In genomic region chr20:53805895-53806384, GRCh38 we compare ENCODE assay signal across 15 cellular contexts.
DNase-seq lines count a peak whose midpoint lies in the region; ATAC-seq and TF ChIP-seq lines count a peak whose summit lies in the region.
"Had no signal": no experiment of that assay in that cellular context is flagged by ENCODE, and none has a peak within 500 bp of the region (broad histone marks: within the 10 kb centered on the region; RNA-seq: fewer than 3 reads in every experiment).

No MANE protein-coding gene starts in this region.

- no peak overlapping the region for H3K4me3 ChIP-seq in brain microvascular endothelial cell (ENCODE audit: low read depth, low read length)
- H3K4me3 ChIP-seq: dorsolateral prefrontal cortex, tibial artery had no signal

- TF ChIP-seq CTCF in brain microvascular endothelial cell (IDR thresholded peaks at IDR 0.05; ENCODE audit: low read depth, low read length, missing control alignments) = no peak

- peak; percentile 71 for DNase-seq in AG08395 (ENCODE audit: low spot score)
- peak; percentile 87 for DNase-seq in HuH-7.5 (ENCODE audit: low spot score)
- peak; percentile 29 for DNase-seq in brain microvascular endothelial cell
- DNase-seq in islet precursor cell = peak; percentile 59
- DNase-seq in left ventricle myocardium superior = no peak
- no peak for DNase-seq in GM19238 (ENCODE audit: insufficient read length, low spot score)
- no peak for DNase-seq in NCI-H1694 (lab: John Stamatoyannopoulos, UW)
- DNase-seq: activated CD4-positive, alpha-beta T cell treated with anti-CD3 and anti-CD28 coated beads for 1 hour; activated effector memory CD4-positive, alpha-beta T cell treated with Interleukin-2 at 50 U/mL for 16 hours; CD4-positive, CD25-positive, alpha-beta regulatory T cell; dorsolateral prefrontal cortex; NCI-H2029 treated with DMSO at 0.1 percent for 48 hours; RPMI8226; tibial artery had no signal

- H3K27ac ChIP-seq in brain microvascular endothelial cell = no peak overlapping the region
- H3K27ac ChIP-seq: dorsolateral prefrontal cortex, tibial artery had no signal

- ATAC-seq in left ventricle myocardium superior = no peak
- no peak for ATAC-seq in GM18520 (IDR thresholded peaks at IDR 0.05; ENCODE audit: unreplicated experiment)

- no peaks in the 10 kb centered on the region for H3K27me3 ChIP-seq in brain microvascular endothelial cell (replicated peaks)
- H3K27me3 ChIP-seq: dorsolateral prefrontal cortex, tibial artery had no signal

- in situ Hi-C loops in brain microvascular endothelial cell (cut with HindIII; ENCODE audit: low pct_ligation_motif_present, low sequenced_read_pairs) = no loop called here

- intact Hi-C loops in left ventricle myocardium superior (cut with micrococcal nuclease) = no loop called here

- no peaks in the 10 kb centered on the region for H3K36me3 ChIP-seq in brain microvascular endothelial cell (replicated peaks)
- H3K36me3 ChIP-seq: tibial artery had no signal

Comparison
In these comparisons a context has a peak if more than half of its experiments do, and no peak if none do; other contexts are left out.
1. DNase-seq: peak in AG08395 (single experiment), HuH-7.5 (single experiment), brain microvascular endothelial cell (single experiment) and islet precursor cell (single experiment); none in left ventricle myocardium superior (single experiment), GM19238 (single experiment) and NCI-H1694 (single experiment).